In genomic region chr1:226378071-226378470, GRCh38 we compare ENCODE assay signal across 17 cellular contexts. TPM values are rescaled to one million over a fixed set of nuclear protein-coding genes. Genes with fewer than 3 reads are reported as not detected.
DNase-seq lines count a peak whose midpoint lies in the region; TF ChIP-seq lines count a peak whose summit lies in the region.
"Had no signal": no experiment of that assay in that cellular context is flagged by ENCODE, and none has a peak within 500 bp of the region (broad histone marks: within the 10 kb centered on the region; RNA-seq: fewer than 3 reads in every experiment).

No MANE protein-coding gene starts in this region.

- peaks cover 0 to 6% of the 10 kb centered on the region in 2 donors for H3K4me1 ChIP-seq in right atrium auricular region

- peak; percentile 46 for DNase-seq in cardiac septum (ENCODE audit: low spot score)
- DNase-seq in right atrium auricular region (ENCODE audit: low spot score) = no peak
- peak; percentile 28 for DNase-seq in amniotic epithelial cell (ENCODE audit: low read depth)
- no peak for DNase-seq in glutamatergic neuron
- DNase-seq in NCI-H526 treated with DMSO at 0.1 percent for 48 hours (lab: John Stamatoyannopoulos, UW) = no peak
- DNase-seq in HK-2 (ENCODE audit: unreplicated experiment) = no peak
- no peak for DNase-seq in ecto neural progenitor cell (ENCODE audit: low spot score)
- DNase-seq: CD4-positive, alpha-beta memory T cell; DMS53; GOT3; NCI-H1417; NCI-H187; NCI-H2107; NCI-H510A; NCI-H774; PC-9 had no signal

- H3K9me3 Mint-ChIP-seq in glutamatergic neuron (ENCODE audit: unreplicated experiment) = no peaks in the 10 kb centered on the region

- H3K36me3 Mint-ChIP-seq in glutamatergic neuron (ENCODE audit: unreplicated experiment) = peaks cover 19% of the 10 kb centered on the region

- H3K4me1 Mint-ChIP-seq in glutamatergic neuron (ENCODE audit: low read depth, unreplicated experiment) = peaks cover 14% of the 10 kb centered on the region
- H3K4me1 Mint-ChIP-seq: CD4-positive, alpha-beta memory T cell had no signal

- TF ChIP-seq CTCF in right atrium auricular region (IDR thresholded peaks at IDR 0.05) (no peak), glutamatergic neuron (IDR thresholded peaks at IDR 0.05; ENCODE audit: partially characterized antibody, unreplicated experiment) (no peak)

- H3K4me3 ChIP-seq in right atrium auricular region = no peak overlapping the region
- H3K4me3 ChIP-seq: K562, PC-9 had no signal

- H3K27me3 ChIP-seq in right atrium auricular region = no peaks in the 10 kb centered on the region

- intact Hi-C loops in cardiac septum (cut with DNase I) = no loop called here

- H3K27me3 Mint-ChIP-seq in glutamatergic neuron (ENCODE audit: unreplicated experiment) = no peaks in the 10 kb centered on the region
- H3K27me3 Mint-ChIP-seq: CD4-positive, alpha-beta memory T cell had no signal

- no peak overlapping the region for H3K4me3 Mint-ChIP-seq in glutamatergic neuron (ENCODE audit: unreplicated experiment)
- H3K4me3 Mint-ChIP-seq: CD4-positive, alpha-beta memory T cell had no signal

- H3K9me3 ChIP-seq in right atrium auricular region = no peaks in the 10 kb centered on the region

- peak overlapping the region; percentile 6 for H3K27ac Mint-ChIP-seq in glutamatergic neuron (ENCODE audit: unreplicated experiment)

- H3K36me3 ChIP-seq in right atrium auricular region = peaks cover 97% of the 10 kb centered on the region

- no peak overlapping the region for H3K27ac ChIP-seq in right atrium auricular region
- H3K27ac ChIP-seq: PC-9 had no signal

RNA-seq across cellular contexts. Expression of gene PARP1, which starts 29.8 kb away (rescaled TPM):
- total RNA-seq in cardiac septum (87.1 TPM), right atrium auricular region (10 to 100 TPM; 68.0 to 70.6 TPM), glutamatergic neuron (ENCODE audit: unreplicated experiment) (168 TPM)

Comparison
In these comparisons a context has a peak if more than half of its experiments do, and no peak if none do; other contexts are left out.
1. DNase-seq: peak in cardiac septum (single experiment) and amniotic epithelial cell (single experiment); none in right atrium auricular region (single experiment), glutamatergic neuron (single experiment), NCI-H526 treated with DMSO at 0.1 percent for 48 hours (single experiment), HK-2 (single experiment) and ecto neural progenitor cell (single experiment).